18 cellular contexts compared by ENCODE assay signal in genomic region chr12:82788594-82788993, GRCh38.
"Had no signal": no experiment of that assay in that cellular context is flagged by ENCODE, and none has a peak within 500 bp of the region (broad histone marks: within the 10 kb centered on the region; RNA-seq: fewer than 3 reads in every experiment).

No MANE protein-coding gene starts in this region.

- H3K27ac ChIP-seq: SJSA1, SK-N-MC had no signal

- H3K4me3 ChIP-seq: SJSA1, SK-N-MC had no signal

- H3K27me3 ChIP-seq: SJSA1 had no signal

- H3K9me3 ChIP-seq: SJSA1 had no signal

- H3K4me1 ChIP-seq: SJSA1 had no signal

- DNase-seq: KBM-7, MV-4-11, NCI-H1048, NCI-H1105, NCI-H1436 treated with DMSO at 0.1 percent for 48 hours, NCI-H1694 treated with DMSO at 0.1 percent for 48 hours, NCI-H1930, NCI-H2081, NCI-H2107, NCI-H2227 treated with DMSO at 0.1 percent for 48 hours, NCI-H524, NCI-H526 treated with DMSO at 0.1 percent for 48 hours, NCI-H748 treated with DMSO at 0.1 percent for 48 hours, Right ventricle myocardium superior, RPMI8226, SIG-M5 had no signal

- H3K36me3 ChIP-seq: SJSA1 had no signal
